In genomic region chr17:7042507-7043194, GRCh38 we compare ENCODE assay signal across 1 cellular context.
TF ChIP-seq lines count a peak whose summit lies in the region.

No MANE protein-coding gene starts in this region.

TF ChIP-seq in endothelial cell of umbilical vein, 7 proteins besides CTCF, POLR2A, EP300 and RAD21:
- TF ChIP-seq GATA2 (IDR thresholded peaks at IDR 0.05; ENCODE audit: insufficient read depth, insufficient read length, low read depth, low read length) = no peak
- no peak for TF ChIP-seq MAX (IDR thresholded peaks at IDR 0.05; ENCODE audit: insufficient read depth, insufficient read length)
- no peak for TF ChIP-seq FOS (IDR thresholded peaks at IDR 0.05; ENCODE audit: borderline replicate concordance, insufficient read depth, low read length)
- no peak for TF ChIP-seq POLR2AphosphoS5 (IDR thresholded peaks at IDR 0.05; ENCODE audit: insufficient read depth, low read depth, low read length)
- TF ChIP-seq JUN (IDR thresholded peaks at IDR 0.05; ENCODE audit: borderline replicate concordance, insufficient read depth, insufficient read length, low read depth) = no peak
- TF ChIP-seq EZH2 (IDR thresholded peaks at IDR 0.05; ENCODE audit: borderline replicate concordance, low read depth, low read length, severe bottlenecking) = no peak
- no peak for TF ChIP-seq MYC (IDR thresholded peaks at IDR 0.05; ENCODE audit: low read depth, low read length)
